In the genomic region with DNA sequence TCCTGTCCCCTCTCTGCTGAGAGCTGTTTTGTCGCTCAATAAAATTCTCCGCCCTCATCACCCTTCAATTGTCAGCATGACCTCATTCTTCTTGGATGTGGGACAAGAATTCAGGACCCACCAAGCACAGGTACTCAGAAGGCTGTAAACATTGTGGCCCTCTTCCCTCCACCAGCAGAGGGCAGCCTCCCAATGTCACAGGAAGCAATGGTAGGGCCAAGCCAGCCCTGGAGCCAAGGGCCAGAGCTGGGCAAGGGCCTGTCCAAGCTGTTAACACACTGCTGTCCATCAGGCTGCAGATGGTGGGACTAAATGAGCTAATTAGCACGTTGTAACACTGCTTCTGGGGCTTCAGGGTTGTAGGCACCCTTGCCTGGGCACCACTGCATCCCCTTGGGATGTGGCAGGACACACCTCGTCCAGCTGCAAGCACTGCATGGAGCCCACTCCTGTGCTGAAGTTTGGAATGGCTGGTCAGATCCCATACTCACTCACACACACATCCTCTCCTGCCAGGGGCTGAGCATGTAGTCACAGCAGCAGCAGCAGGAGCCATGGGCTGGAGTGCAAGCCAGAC, we compare ENCODE assay signal across 8 cellular contexts.
DNase-seq lines count a peak whose midpoint lies in the region; ATAC-seq and TF ChIP-seq lines count a peak whose summit lies in the region.

No MANE protein-coding gene starts in this region.

- peak; percentile 6 for DNase-seq in activated naive CD4-positive, alpha-beta T cell treated with Interleukin-2 at 50 U/mL for 16 hours
- no peak for DNase-seq in activated naive CD4-positive, alpha-beta T cell (lab: John Stamatoyannopoulos, UW)
- DNase-seq in NCI-H69 (lab: John Stamatoyannopoulos, UW): peak; percentile 41
- DNase-seq in epithelial cell of esophagus (ENCODE audit: low read depth): no peak
- peak; percentile 41 for DNase-seq in stimulated activated naive CD8-positive, alpha-beta T cell treated with anti-CD3 and anti-CD28 coated beads, Interleukin-15, Interleukin-2, amounts not matched to agents 100 U/mL and 50 U/mL, for 24 hours
- no peak for DNase-seq in substantia nigra (lab: John Stamatoyannopoulos, UW)
- DNase-seq in cerebellar nuclear complex (lab: John Stamatoyannopoulos, UW): no peak
- DNase-seq in NCI-H1048 (lab: John Stamatoyannopoulos, UW): no peak

- TF ChIP-seq CTCF in epithelial cell of esophagus (IDR thresholded peaks at IDR 0.05; ENCODE audit: insufficient read depth, low read depth, low read length, missing control alignments): peak; percentile 31

- H3K27ac ChIP-seq in substantia nigra (ENCODE audit: low read depth, low read length, poor library complexity, severe bottlenecking): no peak overlapping the region

- H3K4me3 ChIP-seq in epithelial cell of esophagus (ENCODE audit: low read length): no peak overlapping the region

- ATAC-seq in stimulated activated naive CD8-positive, alpha-beta T cell treated with anti-CD3 and anti-CD28 coated beads, Interleukin-15, Interleukin-2, amounts not matched to agents 100 U/mL and 50 U/mL, for 24 hours: no peak

Comparison
In these comparisons a context has a peak if more than half of its experiments do, and no peak if none do; other contexts are left out.
1. DNase-seq: peak in activated naive CD4-positive, alpha-beta T cell treated with Interleukin-2 at 50 U/mL for 16 hours (single experiment), NCI-H69 (single experiment) and stimulated activated naive CD8-positive, alpha-beta T cell treated with anti-CD3 and anti-CD28 coated beads, Interleukin-15, Interleukin-2, amounts not matched to agents 100 U/mL and 50 U/mL, for 24 hours (single experiment); none in activated naive CD4-positive, alpha-beta T cell (0 of 4), epithelial cell of esophagus (single experiment), substantia nigra (0 of 49), cerebellar nuclear complex (0 of 2) and NCI-H1048 (single experiment).